ENCODE assay signal across 30 cellular contexts in genomic region chr10:68982389-68982788, GRCh38.
"Had no signal": no experiment of that assay in that cellular context is flagged by ENCODE, and none has a peak within 500 bp of the region (broad histone marks: within the 10 kb centered on the region; RNA-seq: fewer than 3 reads in every experiment).

No MANE protein-coding gene starts in this region.

- H3K4me3 ChIP-seq: ascending aorta, cardiac muscle cell, pancreas, prostate gland, sigmoid colon, transverse colon had no signal

- H3K27ac ChIP-seq: ascending aorta, cardiac muscle cell, pancreas, prostate gland, sigmoid colon, transverse colon had no signal

- H3K4me1 Mint-ChIP-seq: activated T-helper 17 cell treated with anti-CD3 and anti-CD28 coated beads, Interleukin-2, amount 50 U/mL, for 72 hours; mesothelial cell of epicardium; neural crest cell; WTC11 had no signal

- H3K27me3 Mint-ChIP-seq: activated CD4-positive, alpha-beta memory T cell treated with anti-CD3 and anti-CD28 coated beads, Interleukin-2, amount 10 ng/mL, durations not matched to agents 7 days and 5 days; activated CD4-positive, alpha-beta T cell treated with anti-CD3 and anti-CD28 coated beads, Interleukin-2, amount 10 ng/mL, durations not matched to agents 7 days and 5 days; activated T-helper 17 cell treated with anti-CD3 and anti-CD28 coated beads, Interleukin-2, amount 50 U/mL, for 72 hours; brain; naive thymus-derived CD4-positive, alpha-beta T cell; stimulated activated memory B cell treated with anti-CD40 and anti-IgM and Interleukin-4, amounts not matched to agents 10 μg/mL and 1 μg/mL and 100 μg/mL, for 72 hours had no signal

- H3K36me3 ChIP-seq: prostate gland had no signal

- DNase-seq: activated CD4-positive, alpha-beta memory T cell treated with anti-CD3 and anti-CD28 coated beads, Interleukin-2, amount 10 ng/mL, durations not matched to agents 7 days and 5 days; activated CD4-positive, alpha-beta T cell treated with anti-CD3 and anti-CD28 coated beads for 1 hour; activated CD4-positive, alpha-beta T cell treated with anti-CD3 and anti-CD28 coated beads, Interleukin-2, amount 10 ng/mL, durations not matched to agents 7 days and 5 days; activated gamma-delta T cell treated with Interleukin-2 at 50 U/mL for 16 hours; cortex of kidney; foreskin fibroblast; head of caudate nucleus; hippocampal formation; kidney; left colon; mammary epithelial cell; naive thymus-derived CD4-positive, alpha-beta T cell; nucleus accumbens; pancreas; retina; sigmoid colon; small intestine; stimulated activated CD4-positive, alpha-beta T cell treated with anti-CD3 and anti-CD28 coated beads, Interleukin-4, amount 100 ng/mL, for 24 hours; T-helper 2 cell; transverse colon had no signal

- H3K9me3 ChIP-seq: ascending aorta, pancreas, prostate gland, sigmoid colon, transverse colon had no signal

- H3K4me3 Mint-ChIP-seq: activated CD4-positive, alpha-beta memory T cell treated with anti-CD3 and anti-CD28 coated beads, Interleukin-2, amount 10 ng/mL, durations not matched to agents 7 days and 5 days; activated CD4-positive, alpha-beta T cell treated with anti-CD3 and anti-CD28 coated beads, Interleukin-2, amount 10 ng/mL, durations not matched to agents 7 days and 5 days; activated T-helper 17 cell treated with anti-CD3 and anti-CD28 coated beads, Interleukin-2, amount 50 U/mL, for 72 hours; brain; mesothelial cell of epicardium; naive thymus-derived CD4-positive, alpha-beta T cell; neural crest cell; stimulated activated memory B cell treated with anti-CD40 and anti-IgM and Interleukin-4, amounts not matched to agents 10 μg/mL and 1 μg/mL and 100 μg/mL, for 72 hours; WTC11 had no signal

- H3K4me1 ChIP-seq: ascending aorta, pancreas, prostate gland, sigmoid colon, transverse colon had no signal

- ATAC-seq: activated naive CD4-positive, alpha-beta T cell treated with anti-CD3 and anti-CD28 coated beads, Interleukin-2, amount 50 U/mL, for 72 hours; activated T-helper 17 cell treated with anti-CD3 and anti-CD28 coated beads, Interleukin-2, amount 50 U/mL, for 72 hours; left colon; naive thymus-derived CD4-positive, alpha-beta T cell; pancreas; stimulated activated memory B cell treated with anti-CD40 and anti-IgM and Interleukin-4, amounts not matched to agents 10 μg/mL and 1 μg/mL and 100 μg/mL, for 72 hours; WTC11 had no signal

- H3K27ac Mint-ChIP-seq: activated CD4-positive, alpha-beta memory T cell treated with anti-CD3 and anti-CD28 coated beads, Interleukin-2, amount 10 ng/mL, durations not matched to agents 7 days and 5 days; activated CD4-positive, alpha-beta T cell treated with anti-CD3 and anti-CD28 coated beads, Interleukin-2, amount 10 ng/mL, durations not matched to agents 7 days and 5 days; brain; mesothelial cell of epicardium; stimulated activated memory B cell treated with anti-CD40 and anti-IgM and Interleukin-4, amounts not matched to agents 10 μg/mL and 1 μg/mL and 100 μg/mL, for 72 hours; WTC11 had no signal

- H3K9me3 Mint-ChIP-seq: activated CD4-positive, alpha-beta memory T cell treated with anti-CD3 and anti-CD28 coated beads, Interleukin-2, amount 10 ng/mL, durations not matched to agents 7 days and 5 days; activated CD4-positive, alpha-beta T cell treated with anti-CD3 and anti-CD28 coated beads, Interleukin-2, amount 10 ng/mL, durations not matched to agents 7 days and 5 days; activated naive CD4-positive, alpha-beta T cell treated with anti-CD3 and anti-CD28 coated beads, Interleukin-2, amount 50 U/mL, for 72 hours; activated T-helper 17 cell treated with anti-CD3 and anti-CD28 coated beads, Interleukin-2, amount 50 U/mL, for 72 hours; brain; mesothelial cell of epicardium; neural crest cell; stimulated activated memory B cell treated with anti-CD40 and anti-IgM and Interleukin-4, amounts not matched to agents 10 μg/mL and 1 μg/mL and 100 μg/mL, for 72 hours; WTC11 had no signal

- H3K27me3 ChIP-seq: ascending aorta, cardiac muscle cell, pancreas, sigmoid colon, transverse colon had no signal
